Comparison of ENCODE assay signal across 1 cellular context in genomic region chr22:19429950-19430889, GRCh38.
TF ChIP-seq lines count a peak whose summit lies in the region.

No MANE protein-coding gene starts in this region.

TF ChIP-seq in HepG2, 621 proteins besides CTCF, POLR2A, EP300 and RAD21 (continued from another document):
- TF ChIP-seq HBP1 (CRISPR knock-in tag; IDR thresholded peaks at IDR 0.05; ENCODE audit: low read depth) (peak; percentile 47; the same call in 1 of the 2 replicates), TRIM22 (IDR thresholded peaks at IDR 0.05) (no peak), ZBTB34 (CRISPR knock-in tag; IDR thresholded peaks at IDR 0.05) (no peak), ZNF281 (CRISPR knock-in tag; IDR thresholded peaks at IDR 0.05; ENCODE audit: borderline replicate concordance) (peak; percentile 69; the same call in 1 of the 2 replicates), ZNF768 (CRISPR knock-in tag; IDR thresholded peaks at IDR 0.05) (no peak), ATF1 (CRISPR knock-in tag; IDR thresholded peaks at IDR 0.05) (no peak), ZNF780A (CRISPR knock-in tag; IDR thresholded peaks at IDR 0.05) (no peak), PRDM15 (CRISPR knock-in tag; IDR thresholded peaks at IDR 0.05) (peak; percentile 93), KAT7 (CRISPR knock-in tag; IDR thresholded peaks at IDR 0.05; ENCODE audit: borderline replicate concordance) (0 out of 2 replicates have a peak, but pooled peaks have one; percentile 4)
TF ChIP-seq in HepG2: peak in this region for 15.
